Comparison of ENCODE assay signal across 8 cellular contexts in the genomic region with DNA sequence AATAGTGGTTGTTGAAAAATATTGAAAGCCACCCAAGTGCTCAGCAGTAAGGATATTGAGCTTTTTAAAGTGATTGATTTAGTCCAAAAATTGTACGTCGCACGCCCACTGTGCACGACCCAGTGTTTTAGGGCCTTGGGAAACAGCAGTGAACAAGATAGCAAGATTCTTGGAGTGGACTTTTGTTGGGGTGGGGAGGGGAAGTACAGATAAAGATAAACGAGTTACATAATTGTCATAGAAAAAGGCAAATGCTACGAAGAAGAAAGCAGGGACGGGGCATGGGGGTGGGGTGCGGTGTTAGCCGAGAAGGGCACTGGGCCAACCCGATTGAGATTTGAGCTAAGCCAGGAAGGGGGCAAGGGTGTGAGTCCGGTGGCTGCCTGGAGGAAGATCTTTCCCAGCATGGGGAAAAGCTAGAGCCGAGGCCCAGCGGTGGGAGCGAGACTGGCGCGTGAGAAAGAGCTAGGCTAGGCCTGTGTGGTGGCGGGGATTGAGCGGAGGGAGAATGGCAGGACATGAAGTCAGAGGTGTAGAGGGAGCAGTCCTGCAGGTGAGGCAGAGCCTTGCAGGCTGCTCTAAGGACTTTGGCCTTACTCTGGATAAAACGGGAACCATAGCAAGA. TPM values are rescaled to one million over a fixed set of nuclear protein-coding genes. Genes with fewer than 3 reads are reported as not detected.
DNase-seq lines count a peak whose midpoint lies in the region; ATAC-seq and TF ChIP-seq lines count a peak whose summit lies in the region.

No MANE protein-coding gene starts in this region.

- peaks cover 0 to under 1% of the 10 kb centered on the region in 2 donors for H3K9me3 Mint-ChIP-seq in stimulated activated naive CD8-positive, alpha-beta T cell treated with anti-CD3 and anti-CD28 coated beads, Interleukin-15, amount 100 ng/mL, for 72 hours

- intact Hi-C loops in right lobe of liver (cut with DNase I), result loop anchor here in 1 of 2 donors (10.0 kb wide), 1 partner anchor 302 kb away; the partner anchor contains the start of gene FLNB

- TF ChIP-seq CTCF in right lobe of liver (IDR thresholded peaks at IDR 0.05), result peak in 1 of 4 donors; percentile 26

- WGBS in right lobe of liver (ENCODE audit: insufficient coverage, low coverage, low lambda C conversion rate, missing lambda C conversion rate), result 0% methylated on average over 18 of the region's 19 CpGs

- H3K9me3 ChIP-seq in T-helper 17 cell (ENCODE audit: control insufficient read depth, low read length, poor library complexity, severe bottlenecking) (no peaks in the 10 kb centered on the region), right lobe of liver (no peaks in the 10 kb centered on the region)

- H3K36me3 ChIP-seq in right lobe of liver, result peaks cover 0 to 21% (median 7%) of the 10 kb centered on the region in 4 donors

- DNase-seq in NCI-H146 (lab: John Stamatoyannopoulos, UW) (peak; percentile 15), NCI-H146 treated with DMSO at 0.1 percent for 48 hours (lab: John Stamatoyannopoulos, UW; ENCODE audit: unreplicated experiment) (no peak), T-helper 17 cell (peak; percentile 6 to 12 (median 11)), right lobe of liver (peak; percentile 51 to 61 (median 61))
- peak; percentile 41 to 45 for DNase-seq in stimulated activated naive CD8-positive, alpha-beta T cell treated with anti-CD3 and anti-CD28 coated beads, Interleukin-15, amount 100 ng/mL, for 72 hours

- peaks cover 8% of the 10 kb centered on the region for H3K27me3 Mint-ChIP-seq in T-helper 17 cell
- peaks cover 11% of the 10 kb centered on the region for H3K27me3 Mint-ChIP-seq in stimulated activated naive CD8-positive, alpha-beta T cell treated with anti-CD3 and anti-CD28 coated beads, Interleukin-15, amount 100 ng/mL, for 72 hours

- TF ChIP-seq POLR2A in right lobe of liver (IDR thresholded peaks at IDR 0.05), result no peak

- peak overlapping the region; percentile 57 to 96 (median 68) for H3K4me3 ChIP-seq in right lobe of liver

- peak overlapping the region; percentile 99 for H3K27ac ChIP-seq in cingulate gyrus (ENCODE audit: low read depth, low read length)
- peak overlapping the region; percentile 96 to 98 (median 97) for H3K27ac ChIP-seq in right lobe of liver

- H3K4me1 ChIP-seq in right lobe of liver, result peaks cover 0 to 21% (median 12%) of the 10 kb centered on the region in 4 donors

- H3K27me3 ChIP-seq in right lobe of liver, result no peaks in the 10 kb centered on the region

- peak overlapping the region; percentile 98 for H3K27ac Mint-ChIP-seq in T-helper 17 cell
- peak overlapping the region; percentile 98 to 100 for H3K27ac Mint-ChIP-seq in stimulated activated naive CD8-positive, alpha-beta T cell treated with anti-CD3 and anti-CD28 coated beads, Interleukin-15, amount 100 ng/mL, for 72 hours

- ATAC-seq in HG03066 (IDR thresholded peaks at IDR 0.05; ENCODE audit: low read depth, unreplicated experiment) (peak; percentile 22), T-helper 17 cell (peak; percentile 21), right lobe of liver (peak; percentile 48 to 54 (median 50)), HG03460 (IDR thresholded peaks at IDR 0.05; ENCODE audit: unreplicated experiment) (no peak)
- ATAC-seq in stimulated activated naive CD8-positive, alpha-beta T cell treated with anti-CD3 and anti-CD28 coated beads, Interleukin-15, amount 100 ng/mL, for 72 hours, result peak; percentile 57

- peaks cover 26% of the 10 kb centered on the region for H3K4me1 Mint-ChIP-seq in T-helper 17 cell
- peaks cover 32% of the 10 kb centered on the region for H3K4me1 Mint-ChIP-seq in stimulated activated naive CD8-positive, alpha-beta T cell treated with anti-CD3 and anti-CD28 coated beads, Interleukin-15, amount 100 ng/mL, for 72 hours

- H3K36me3 Mint-ChIP-seq in T-helper 17 cell (ENCODE audit: low read depth), result peaks cover 3% of the 10 kb centered on the region

- peak overlapping the region; percentile 99 for H3K4me3 Mint-ChIP-seq in T-helper 17 cell
- H3K4me3 Mint-ChIP-seq in stimulated activated naive CD8-positive, alpha-beta T cell treated with anti-CD3 and anti-CD28 coated beads, Interleukin-15, amount 100 ng/mL, for 72 hours, result peak overlapping the region; percentile 91 to 93

RNA-seq across cellular contexts. Expression of gene HTD2, which starts 0.5 kb away (rescaled TPM):
- total RNA-seq in T-helper 17 cell (1 to 10 TPM; 6.9 to 7.3 TPM), right lobe of liver (1 to 10 TPM; 6.1 to 9.9 (median 8.5) TPM)

RNA-seq across cellular contexts. Expression of gene RPP14, which starts 0.7 kb away (rescaled TPM):
- total RNA-seq in T-helper 17 cell (10 to 100 TPM; 16.4 to 19.4 TPM), right lobe of liver (10 to 100 TPM in 4 of 6 experiments, 1 to 10 TPM in 2; 7.9 to 12.6 (median 10.6) TPM)

RNA-seq across cellular contexts. Expression of gene PXK, which starts 25.9 kb away (rescaled TPM):
- total RNA-seq in T-helper 17 cell, result 10 to 100 TPM; 20.1 to 23.1 TPM
- 10 to 100 TPM in 3 of 6 experiments, 1 to 10 TPM in 3; 6.6 to 19.4 (median 9.6) TPM for total RNA-seq in right lobe of liver
